Comparison of ENCODE assay signal across 1 cellular context in the genomic region with DNA sequence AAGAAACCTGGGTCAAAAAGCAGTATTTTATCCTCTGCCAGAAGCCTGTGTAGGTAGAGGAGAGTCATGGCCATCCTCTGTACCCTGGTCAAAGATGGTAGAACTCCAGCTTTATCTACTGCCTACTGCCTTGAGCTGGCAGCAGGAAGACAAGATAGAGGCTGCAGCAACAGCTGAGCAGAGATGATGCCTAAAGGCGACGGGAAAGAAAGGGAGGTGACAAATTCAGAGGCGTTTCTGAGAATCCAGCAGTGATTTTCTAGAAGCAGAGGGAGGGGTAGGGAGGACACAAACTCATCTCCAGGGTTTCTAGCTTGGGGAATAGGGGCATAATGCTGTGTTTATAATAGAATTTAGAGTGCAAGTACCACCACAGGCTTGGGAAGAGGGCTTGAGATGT.
TF ChIP-seq lines count a peak whose summit lies in the region.

No MANE protein-coding gene starts in this region.

TF ChIP-seq in K562, 482 proteins besides CTCF, POLR2A, EP300 and RAD21:
- TF ChIP-seq HDAC2 (IDR thresholded peaks at IDR 0.05): peak; percentile 69; the same call in 1 of the 2 replicates
- no peak for TF ChIP-seq FOS (IDR thresholded peaks at IDR 0.05; ENCODE audit: extremely low read depth, insufficient read length)
- TF ChIP-seq ZNF24 (IDR thresholded peaks at IDR 0.05): no peak
- no peak for TF ChIP-seq FOXP1 (CRISPR knock-in tag; IDR thresholded peaks at IDR 0.05)
- peak; percentile 87 for TF ChIP-seq CBFA2T3 (IDR thresholded peaks at IDR 0.05)
- 0 out of 2 replicates have a peak, but pooled peaks have one; percentile 42 for TF ChIP-seq PHF21A (IDR thresholded peaks at IDR 0.05; ENCODE audit: borderline replicate concordance, low read depth)
- no peak for TF ChIP-seq BACH1 (tag; IDR thresholded peaks at IDR 0.05)
- TF ChIP-seq, protein P1, sequence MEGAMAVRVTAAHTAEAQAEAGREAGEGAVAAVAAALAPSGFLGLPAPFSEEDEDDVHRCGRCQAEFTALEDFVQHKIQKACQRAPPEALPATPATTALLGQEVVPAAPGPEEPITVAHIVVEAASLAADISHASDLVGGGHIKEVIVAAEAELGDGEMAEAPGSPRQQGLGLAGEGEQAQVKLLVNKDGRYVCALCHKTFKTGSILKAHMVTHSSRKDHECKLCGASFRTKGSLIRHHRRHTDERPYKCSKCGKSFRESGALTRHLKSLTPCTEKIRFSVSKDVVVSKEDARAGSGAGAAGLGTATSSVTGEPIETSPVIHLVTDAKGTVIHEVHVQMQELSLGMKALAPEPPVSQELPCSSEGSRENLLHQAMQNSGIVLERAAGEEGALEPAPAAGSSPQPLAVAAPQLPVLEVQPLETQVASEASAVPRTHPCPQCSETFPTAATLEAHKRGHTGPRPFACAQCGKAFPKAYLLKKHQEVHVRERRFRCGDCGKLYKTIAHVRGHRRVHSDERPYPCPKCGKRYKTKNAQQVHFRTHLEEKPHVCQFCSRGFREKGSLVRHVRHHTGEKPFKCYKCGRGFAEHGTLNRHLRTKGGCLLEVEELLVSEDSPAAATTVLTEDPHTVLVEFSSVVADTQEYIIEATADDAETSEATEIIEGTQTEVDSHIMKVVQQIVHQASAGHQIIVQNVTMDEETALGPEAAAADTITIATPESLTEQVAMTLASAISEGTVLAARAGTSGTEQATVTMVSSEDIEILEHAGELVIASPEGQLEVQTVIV (CRISPR knock-in tag; IDR thresholded peaks at IDR 0.05; ENCODE audit: borderline replicate concordance): no peak
- no peak for TF ChIP-seq L3MBTL2 (IDR thresholded peaks at IDR 0.05)
- TF ChIP-seq BDP1 (IDR thresholded peaks at IDR 0.05; ENCODE audit: insufficient read depth, insufficient read length): no peak
- no peak for TF ChIP-seq TAF7 (tag; IDR thresholded peaks at IDR 0.05)
- TF ChIP-seq, protein P2, sequence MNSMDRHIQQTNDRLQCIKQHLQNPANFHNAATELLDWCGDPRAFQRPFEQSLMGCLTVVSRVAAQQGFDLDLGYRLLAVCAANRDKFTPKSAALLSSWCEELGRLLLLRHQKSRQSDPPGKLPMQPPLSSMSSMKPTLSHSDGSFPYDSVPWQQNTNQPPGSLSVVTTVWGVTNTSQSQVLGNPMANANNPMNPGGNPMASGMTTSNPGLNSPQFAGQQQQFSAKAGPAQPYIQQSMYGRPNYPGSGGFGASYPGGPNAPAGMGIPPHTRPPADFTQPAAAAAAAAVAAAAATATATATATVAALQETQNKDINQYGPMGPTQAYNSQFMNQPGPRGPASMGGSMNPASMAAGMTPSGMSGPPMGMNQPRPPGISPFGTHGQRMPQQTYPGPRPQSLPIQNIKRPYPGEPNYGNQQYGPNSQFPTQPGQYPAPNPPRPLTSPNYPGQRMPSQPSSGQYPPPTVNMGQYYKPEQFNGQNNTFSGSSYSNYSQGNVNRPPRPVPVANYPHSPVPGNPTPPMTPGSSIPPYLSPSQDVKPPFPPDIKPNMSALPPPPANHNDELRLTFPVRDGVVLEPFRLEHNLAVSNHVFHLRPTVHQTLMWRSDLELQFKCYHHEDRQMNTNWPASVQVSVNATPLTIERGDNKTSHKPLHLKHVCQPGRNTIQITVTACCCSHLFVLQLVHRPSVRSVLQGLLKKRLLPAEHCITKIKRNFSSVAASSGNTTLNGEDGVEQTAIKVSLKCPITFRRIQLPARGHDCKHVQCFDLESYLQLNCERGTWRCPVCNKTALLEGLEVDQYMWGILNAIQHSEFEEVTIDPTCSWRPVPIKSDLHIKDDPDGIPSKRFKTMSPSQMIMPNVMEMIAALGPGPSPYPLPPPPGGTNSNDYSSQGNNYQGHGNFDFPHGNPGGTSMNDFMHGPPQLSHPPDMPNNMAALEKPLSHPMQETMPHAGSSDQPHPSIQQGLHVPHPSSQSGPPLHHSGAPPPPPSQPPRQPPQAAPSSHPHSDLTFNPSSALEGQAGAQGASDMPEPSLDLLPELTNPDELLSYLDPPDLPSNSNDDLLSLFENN (IDR thresholded peaks at IDR 0.05; ENCODE audit: low read depth in 2 of 2, low read length in 2 of 2): no peak
- no peak for TF ChIP-seq MYNN (IDR thresholded peaks at IDR 0.05)
- no peak for TF ChIP-seq MYNN (CRISPR knock-in tag; IDR thresholded peaks at IDR 0.05)
- TF ChIP-seq SNRNP70 (optimal IDR thresholded peaks at IDR 0.05; ENCODE audit: low read depth, low read length): no peak
- peak; percentile 29; the same call in 1 of the 2 replicates for TF ChIP-seq NFIC (IDR thresholded peaks at IDR 0.05)
- TF ChIP-seq ARID1B (IDR thresholded peaks at IDR 0.05): peak; percentile 64
- TF ChIP-seq GABPB1 (CRISPR knock-in tag; IDR thresholded peaks at IDR 0.05): no peak
- no peak for TF ChIP-seq DIDO1 (tag; IDR thresholded peaks at IDR 0.05; ENCODE audit: low read depth)
- TF ChIP-seq, protein P3, sequence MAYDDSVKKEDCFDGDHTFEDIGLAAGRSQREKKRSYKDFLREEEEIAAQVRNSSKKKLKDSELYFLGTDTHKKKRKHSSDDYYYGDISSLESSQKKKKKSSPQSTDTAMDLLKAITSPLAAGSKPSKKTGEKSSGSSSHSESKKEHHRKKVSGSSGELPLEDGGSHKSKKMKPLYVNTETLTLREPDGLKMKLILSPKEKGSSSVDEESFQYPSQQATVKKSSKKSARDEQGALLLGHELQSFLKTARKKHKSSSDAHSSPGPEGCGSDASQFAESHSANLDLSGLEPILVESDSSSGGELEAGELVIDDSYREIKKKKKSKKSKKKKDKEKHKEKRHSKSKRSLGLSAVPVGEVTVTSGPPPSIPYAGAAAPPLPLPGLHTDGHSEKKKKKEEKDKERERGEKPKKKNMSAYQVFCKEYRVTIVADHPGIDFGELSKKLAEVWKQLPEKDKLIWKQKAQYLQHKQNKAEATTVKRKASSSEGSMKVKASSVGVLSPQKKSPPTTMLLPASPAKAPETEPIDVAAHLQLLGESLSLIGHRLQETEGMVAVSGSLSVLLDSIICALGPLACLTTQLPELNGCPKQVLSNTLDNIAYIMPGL (CRISPR knock-in tag; IDR thresholded peaks at IDR 0.05): no peak
- TF ChIP-seq NCOA1 (IDR thresholded peaks at IDR 0.05; ENCODE audit: low read depth): no peak
- TF ChIP-seq NCOR1 (IDR thresholded peaks at IDR 0.05): peak; percentile 68
- TF ChIP-seq MECOM (CRISPR knock-in tag; IDR thresholded peaks at IDR 0.05): peak; percentile 97
- TF ChIP-seq, protein P4, sequence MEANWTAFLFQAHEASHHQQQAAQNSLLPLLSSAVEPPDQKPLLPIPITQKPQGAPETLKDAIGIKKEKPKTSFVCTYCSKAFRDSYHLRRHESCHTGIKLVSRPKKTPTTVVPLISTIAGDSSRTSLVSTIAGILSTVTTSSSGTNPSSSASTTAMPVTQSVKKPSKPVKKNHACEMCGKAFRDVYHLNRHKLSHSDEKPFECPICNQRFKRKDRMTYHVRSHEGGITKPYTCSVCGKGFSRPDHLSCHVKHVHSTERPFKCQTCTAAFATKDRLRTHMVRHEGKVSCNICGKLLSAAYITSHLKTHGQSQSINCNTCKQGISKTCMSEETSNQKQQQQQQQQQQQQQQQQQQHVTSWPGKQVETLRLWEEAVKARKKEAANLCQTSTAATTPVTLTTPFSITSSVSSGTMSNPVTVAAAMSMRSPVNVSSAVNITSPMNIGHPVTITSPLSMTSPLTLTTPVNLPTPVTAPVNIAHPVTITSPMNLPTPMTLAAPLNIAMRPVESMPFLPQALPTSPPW (CRISPR knock-in tag; IDR thresholded peaks at IDR 0.05): peak; percentile 46; the same call in 1 of the 2 replicates
- TF ChIP-seq KAT7 (CRISPR knock-in tag; IDR thresholded peaks at IDR 0.05; ENCODE audit: borderline replicate concordance): no peak
- TF ChIP-seq STAT5A (IDR thresholded peaks at IDR 0.05; ENCODE audit: borderline replicate concordance, low read length): peak; percentile 82
- no peak for TF ChIP-seq TRIM28 (IDR thresholded peaks at IDR 0.05)
- TF ChIP-seq, protein P5, sequence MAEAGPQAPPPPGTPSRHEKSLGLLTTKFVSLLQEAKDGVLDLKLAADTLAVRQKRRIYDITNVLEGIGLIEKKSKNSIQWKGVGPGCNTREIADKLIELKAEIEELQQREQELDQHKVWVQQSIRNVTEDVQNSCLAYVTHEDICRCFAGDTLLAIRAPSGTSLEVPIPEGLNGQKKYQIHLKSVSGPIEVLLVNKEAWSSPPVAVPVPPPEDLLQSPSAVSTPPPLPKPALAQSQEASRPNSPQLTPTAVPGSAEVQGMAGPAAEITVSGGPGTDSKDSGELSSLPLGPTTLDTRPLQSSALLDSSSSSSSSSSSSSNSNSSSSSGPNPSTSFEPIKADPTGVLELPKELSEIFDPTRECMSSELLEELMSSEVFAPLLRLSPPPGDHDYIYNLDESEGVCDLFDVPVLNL (CRISPR knock-in tag; IDR thresholded peaks at IDR 0.05; ENCODE audit: low read depth): no peak
- 0 out of 2 replicates have a peak, but pooled peaks have one; percentile 24 for TF ChIP-seq SOX6 (IDR thresholded peaks at IDR 0.05)
- TF ChIP-seq TAL1 (IDR thresholded peaks at IDR 0.05): peak; percentile 71
- 0 out of 2 replicates have a peak, but pooled peaks have one; percentile 23 for TF ChIP-seq EGR1 (conservative IDR thresholded peaks at IDR 0.05)
- TF ChIP-seq MEIS2 (IDR thresholded peaks at IDR 0.05; ENCODE audit: partially characterized antibody): peak; percentile 37
- TF ChIP-seq SMAD3 (CRISPR knock-in tag; conservative IDR thresholded peaks at IDR 0.05): no peak
- TF ChIP-seq HDAC1 (IDR thresholded peaks at IDR 0.05): peak in 1 of 2 experiments; percentile 90; a peak in 2 of 4 replicates
- no peak for TF ChIP-seq SIRT6 (IDR thresholded peaks at IDR 0.05; ENCODE audit: low read depth, low read length)
- peak; percentile 59 to 88; a peak in 2 of 4 replicates for TF ChIP-seq RCOR1 (IDR thresholded peaks at IDR 0.05; ENCODE audit: borderline replicate concordance in 1 of 2, low read depth in 2 of 2, low read length in 2 of 2)
- no peak for TF ChIP-seq NFXL1 (CRISPR knock-in tag; IDR thresholded peaks at IDR 0.05)
- no peak for TF ChIP-seq ZNF212 (CRISPR knock-in tag; IDR thresholded peaks at IDR 0.05)
- TF ChIP-seq CBFA2T2 (conservative IDR thresholded peaks at IDR 0.05): peak; percentile 78
- TF ChIP-seq MTA2 (IDR thresholded peaks at IDR 0.05; ENCODE audit: low read depth): peak; percentile 60
- TF ChIP-seq SUPT5H (IDR thresholded peaks at IDR 0.05): no peak
- no peak for TF ChIP-seq LCOR (CRISPR knock-in tag; IDR thresholded peaks at IDR 0.05)
- TF ChIP-seq, protein P6, sequence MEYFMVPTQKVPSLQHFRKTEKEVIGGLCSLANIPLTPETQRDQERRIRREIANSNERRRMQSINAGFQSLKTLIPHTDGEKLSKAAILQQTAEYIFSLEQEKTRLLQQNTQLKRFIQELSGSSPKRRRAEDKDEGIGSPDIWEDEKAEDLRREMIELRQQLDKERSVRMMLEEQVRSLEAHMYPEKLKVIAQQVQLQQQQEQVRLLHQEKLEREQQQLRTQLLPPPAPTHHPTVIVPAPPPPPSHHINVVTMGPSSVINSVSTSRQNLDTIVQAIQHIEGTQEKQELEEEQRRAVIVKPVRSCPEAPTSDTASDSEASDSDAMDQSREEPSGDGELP (CRISPR knock-in tag; IDR thresholded peaks at IDR 0.05; ENCODE audit: borderline replicate concordance): peak; percentile 57; the same call in 1 of the 2 replicates
- TF ChIP-seq DACH1 (IDR thresholded peaks at IDR 0.05; ENCODE audit: partially characterized antibody): peak; percentile 15
- TF ChIP-seq, protein P7, sequence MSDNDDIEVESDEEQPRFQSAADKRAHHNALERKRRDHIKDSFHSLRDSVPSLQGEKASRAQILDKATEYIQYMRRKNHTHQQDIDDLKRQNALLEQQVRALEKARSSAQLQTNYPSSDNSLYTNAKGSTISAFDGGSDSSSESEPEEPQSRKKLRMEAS (CRISPR knock-in tag; IDR thresholded peaks at IDR 0.05): no peak
- TF ChIP-seq MAZ (CRISPR knock-in tag; conservative IDR thresholded peaks at IDR 0.05 in 1 of 2, IDR thresholded peaks at IDR 0.05 in 1 of 2): peak in 1 of 2 experiments; percentile 59; a peak in 1 of 4 replicates
- TF ChIP-seq CTBP1 (IDR thresholded peaks at IDR 0.05; ENCODE audit: borderline replicate concordance): peak; percentile 70; the same call in 1 of the 2 replicates
- peak; percentile 78 for TF ChIP-seq TCF3 (CRISPR knock-in tag; IDR thresholded peaks at IDR 0.05)
- TF ChIP-seq CC2D1A (IDR thresholded peaks at IDR 0.05): peak; percentile 28; the same call in 1 of the 2 replicates
- TF ChIP-seq, protein P8, sequence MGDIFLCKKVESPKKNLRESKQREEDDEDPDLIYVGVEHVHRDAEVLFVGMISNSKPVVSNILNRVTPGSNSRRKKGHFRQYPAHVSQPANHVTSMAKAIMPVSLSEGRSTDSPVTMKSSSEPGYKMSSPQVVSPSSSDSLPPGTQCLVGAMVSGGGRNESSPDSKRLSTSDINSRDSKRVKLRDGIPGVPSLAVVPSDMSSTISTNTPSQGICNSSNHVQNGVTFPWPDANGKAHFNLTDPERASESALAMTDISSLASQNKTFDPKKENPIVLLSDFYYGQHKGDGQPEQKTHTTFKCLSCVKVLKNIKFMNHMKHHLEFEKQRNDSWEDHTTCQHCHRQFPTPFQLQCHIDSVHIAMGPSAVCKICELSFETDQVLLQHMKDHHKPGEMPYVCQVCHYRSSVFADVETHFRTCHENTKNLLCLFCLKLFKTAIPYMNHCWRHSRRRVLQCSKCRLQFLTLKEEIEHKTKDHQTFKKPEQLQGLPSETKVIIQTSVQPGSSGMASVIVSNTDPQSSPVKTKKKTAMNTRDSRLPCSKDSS (IDR thresholded peaks at IDR 0.05; ENCODE audit: low read depth, partially characterized antibody): no peak
- peak; percentile 90 to 92 for TF ChIP-seq KDM1A (IDR thresholded peaks at IDR 0.05)
- no peak for TF ChIP-seq RBM25 (IDR thresholded peaks at IDR 0.05; ENCODE audit: low read depth, low read length, severe bottlenecking)
